15 cellular contexts compared by ENCODE assay signal in the genomic region with DNA sequence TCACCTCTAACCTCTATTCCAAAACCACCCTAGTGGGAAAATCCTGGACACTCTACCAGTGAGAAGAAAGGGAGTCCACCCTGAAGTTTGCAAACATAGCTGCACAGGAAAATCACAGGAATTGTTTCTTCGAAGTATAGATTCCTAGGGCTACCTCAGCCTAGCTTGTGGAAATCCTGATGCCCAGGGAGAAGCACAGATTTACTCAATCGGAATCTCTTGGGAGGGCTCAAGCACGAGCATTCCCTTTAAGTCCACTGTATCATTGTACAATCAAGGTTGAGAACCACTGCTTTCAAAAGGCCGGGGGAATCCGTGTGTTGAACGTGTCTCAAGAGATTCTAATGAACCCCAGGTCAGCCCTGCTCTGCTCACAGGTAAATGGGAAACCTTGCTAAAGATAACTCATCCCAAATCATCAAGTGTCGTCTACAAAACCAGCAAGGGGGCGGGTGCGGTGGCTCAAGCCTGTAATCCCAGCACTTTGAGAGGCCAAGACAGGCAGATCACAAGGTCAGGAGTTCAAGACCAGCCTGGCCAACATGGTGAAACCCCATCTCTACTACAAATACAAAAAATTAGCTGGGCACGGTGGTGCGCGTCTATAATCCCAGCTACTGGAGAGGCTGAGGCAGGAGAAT. TPM values are rescaled to one million over a fixed set of nuclear protein-coding genes. Genes with fewer than 3 reads are reported as not detected.
"Had no signal": no experiment of that assay in that cellular context is flagged by ENCODE, and none has a peak within 500 bp of the region (broad histone marks: within the 10 kb centered on the region; RNA-seq: fewer than 3 reads in every experiment).

No MANE protein-coding gene starts in this region.

- H3K4me3 Mint-ChIP-seq: activated CD4-positive, alpha-beta T cell treated with anti-CD3 and anti-CD28 coated beads, Interleukin-2, amount 10 ng/mL, durations not matched to agents 7 days and 5 days; immature natural killer cell; natural killer cell; T-helper 1 cell treated with Interleukin-12 subunit alpha and Interleukin-12 subunit beta and Interleukin-4 antibody, amounts not matched to agents 30 μg/mL and 1 μg/mL, for 36 hours had no signal

- ATAC-seq: esophagus mucosa, left cardiac atrium, natural killer cell had no signal

- H3K4me1 Mint-ChIP-seq: natural killer cell had no signal

- H3K27ac ChIP-seq: brain microvascular endothelial cell, dorsolateral prefrontal cortex had no signal

- H3K4me3 ChIP-seq: dorsolateral prefrontal cortex, lung, tibial nerve had no signal

- H3K27me3 ChIP-seq: brain microvascular endothelial cell, tibial nerve had no signal

- H3K9me3 Mint-ChIP-seq: activated CD4-positive, alpha-beta T cell treated with anti-CD3 and anti-CD28 coated beads, Interleukin-2, amount 10 ng/mL, durations not matched to agents 7 days and 5 days; activated T-helper 2 cell treated with anti-CD3 and anti-CD28 coated beads, Interferon-gamma antibody, Interleukin-2, Interleukin-4, amounts not matched to agents 10 μg/mL and 5 μg/mL and 100 μg/mL, durations not matched to agents 14 hours and 24 hours and 36 hours; immature natural killer cell; natural killer cell; T-helper 1 cell treated with Interleukin-12 subunit alpha and Interleukin-12 subunit beta and Interleukin-4 antibody, amounts not matched to agents 30 μg/mL and 1 μg/mL, for 36 hours had no signal

- H3K27ac Mint-ChIP-seq: activated CD4-positive, alpha-beta T cell treated with anti-CD3 and anti-CD28 coated beads, Interleukin-2, amount 10 ng/mL, durations not matched to agents 7 days and 5 days; activated T-helper 2 cell treated with anti-CD3 and anti-CD28 coated beads, Interferon-gamma antibody, Interleukin-2, Interleukin-4, amounts not matched to agents 10 μg/mL and 5 μg/mL and 100 μg/mL, durations not matched to agents 14 hours and 24 hours and 36 hours; immature natural killer cell; natural killer cell; T-helper 1 cell treated with Interleukin-12 subunit alpha and Interleukin-12 subunit beta and Interleukin-4 antibody, amounts not matched to agents 30 μg/mL and 1 μg/mL, for 36 hours had no signal

- H3K36me3 Mint-ChIP-seq: immature natural killer cell, natural killer cell had no signal

- DNase-seq: activated CD4-positive, alpha-beta T cell treated with anti-CD3 and anti-CD28 coated beads, Interleukin-2, amount 10 ng/mL, durations not matched to agents 7 days and 5 days; activated CD4-positive, CD25-positive, alpha-beta regulatory T cell; activated CD8-positive, alpha-beta memory T cell treated with anti-CD3 and anti-CD28 coated beads for 24 hours; activated naive CD4-positive, alpha-beta T cell treated with anti-CD3 and anti-CD28 coated beads, Interleukin-2, amount 50 U/mL, for 16 hours; brain microvascular endothelial cell; immature natural killer cell; left cardiac atrium; natural killer cell; occipital lobe had no signal

- H3K9me3 ChIP-seq: tibial nerve had no signal

- H3K36me3 ChIP-seq: brain microvascular endothelial cell, tibial nerve had no signal

RNA-seq across cellular contexts. Expression of gene PLEKHG6, which starts 34.1 kb away (rescaled TPM):
- total RNA-seq: activated CD4-positive, alpha-beta T cell treated with anti-CD3 and anti-CD28 coated beads, Interleukin-2, amount 10 ng/mL, durations not matched to agents 7 days and 5 days; activated T-helper 2 cell treated with anti-CD3 and anti-CD28 coated beads, Interferon-gamma antibody, Interleukin-2, Interleukin-4, amounts not matched to agents 10 μg/mL and 5 μg/mL and 100 μg/mL, durations not matched to agents 14 hours and 24 hours and 36 hours; natural killer cell; occipital lobe had no signal
